ENCODE assay signal across 19 cellular contexts in the genomic region with DNA sequence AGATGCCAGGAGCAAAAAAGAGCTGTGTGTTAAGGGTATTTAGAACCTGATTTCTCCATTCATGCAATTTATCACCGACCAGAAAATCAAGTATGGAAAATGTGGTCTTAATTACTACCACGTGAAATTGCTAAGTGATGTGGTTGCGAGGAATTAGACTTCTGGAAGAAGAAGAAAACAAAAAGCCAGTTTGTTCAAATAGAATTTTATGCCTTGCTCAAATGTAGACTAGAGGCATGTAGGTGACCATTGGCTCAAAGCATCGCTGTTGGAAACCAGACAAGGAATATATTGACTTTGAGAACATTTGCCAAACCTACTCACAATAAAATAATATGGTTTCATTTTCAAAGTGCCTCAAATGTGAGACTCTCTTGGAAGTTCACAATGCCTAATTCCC. TPM values are rescaled to one million over a fixed set of nuclear protein-coding genes. Genes with fewer than 3 reads are reported as not detected.
DNase-seq lines count a peak whose midpoint lies in the region; ATAC-seq and TF ChIP-seq lines count a peak whose summit lies in the region.
"Had no signal": no experiment of that assay in that cellular context is flagged by ENCODE, and none has a peak within 500 bp of the region (broad histone marks: within the 10 kb centered on the region; RNA-seq: fewer than 3 reads in every experiment).

No MANE protein-coding gene starts in this region.

- 73 to 81% methylated on average over 4 of the region's 4 CpGs for WGBS in sigmoid colon, 2 donors
- WGBS in thyroid gland, 2 donors = 79 to 84% methylated on average over 4 of the region's 4 CpGs

- H3K4me1 Mint-ChIP-seq in mesothelial cell of epicardium = no peaks in the 10 kb centered on the region
- H3K4me1 Mint-ChIP-seq: CD4-positive, CD25-positive, alpha-beta regulatory T cell had no signal

- in situ Hi-C loops in SK-MEL-5 (cut with HindIII; ENCODE audit: low pct_unique_long_range_greater_than_20kb, low sequenced_read_pairs) = no loop called here

- no peaks in the 10 kb centered on the region for H3K9me3 ChIP-seq in sigmoid colon
- H3K9me3 ChIP-seq in thyroid gland = no peaks in the 10 kb centered on the region

- H3K27me3 ChIP-seq in sigmoid colon = no peaks in the 10 kb centered on the region
- H3K27me3 ChIP-seq in thyroid gland = no peaks in the 10 kb centered on the region

- H3K36me3 Mint-ChIP-seq in mesothelial cell of epicardium = no peaks in the 10 kb centered on the region
- H3K36me3 Mint-ChIP-seq: CD4-positive, CD25-positive, alpha-beta regulatory T cell had no signal

- no peak for TF ChIP-seq EP300 in sigmoid colon (IDR thresholded peaks at IDR 0.05)

- intact Hi-C loops in left colon (cut with DNase I, micrococcal nuclease) (loop anchor here in 1 of 2 donors (10.0 kb wide), 1 partner anchor 229 kb away; no protein-coding TSS in a partner anchor), sigmoid colon (cut with DNase I) (no loop called here), thyroid gland (cut with DNase I) (no loop called here)

- no peak for TF ChIP-seq POLR2A in sigmoid colon (IDR thresholded peaks at IDR 0.05)
- no peak for TF ChIP-seq POLR2A in thyroid gland (IDR thresholded peaks at IDR 0.05)

- H3K27ac ChIP-seq in sigmoid colon = no peak overlapping the region
- no peak overlapping the region for H3K27ac ChIP-seq in thyroid gland
- H3K27ac ChIP-seq: KMS-11 had no signal

- H3K36me3 ChIP-seq in sigmoid colon (no peaks in the 10 kb centered on the region), thyroid gland (no peaks in the 10 kb centered on the region)

- peak overlapping the region; percentile 20 for H3K4me3 ChIP-seq in AG10803 (ENCODE audit: low read length)
- H3K4me3 ChIP-seq in fibroblast of mammary gland (ENCODE audit: control insufficient read depth, low read depth, low read length) = no peak overlapping the region
- no peak overlapping the region for H3K4me3 ChIP-seq in sigmoid colon
- H3K4me3 ChIP-seq in thyroid gland (replicated peaks in 1 of 3) = no peak overlapping the region

- H3K27me3 Mint-ChIP-seq in mesothelial cell of epicardium (ENCODE audit: low read depth) = no peaks in the 10 kb centered on the region

- no peak for ATAC-seq in left colon
- ATAC-seq: PC-3 had no signal

- H3K4me1 ChIP-seq in sigmoid colon (no peaks in the 10 kb centered on the region), thyroid gland (no peaks in the 10 kb centered on the region)

- H3K27ac Mint-ChIP-seq in mesothelial cell of epicardium = peak overlapping the region; percentile 36
- H3K27ac Mint-ChIP-seq: CD4-positive, CD25-positive, alpha-beta regulatory T cell had no signal

- no peaks in the 10 kb centered on the region for H3K9me3 Mint-ChIP-seq in mesothelial cell of epicardium
- H3K9me3 Mint-ChIP-seq: CD4-positive, CD25-positive, alpha-beta regulatory T cell had no signal

- TF ChIP-seq CTCF in AG10803 (conservative IDR thresholded peaks at IDR 0.05; ENCODE audit: low read length) = no peak
- no peak for TF ChIP-seq CTCF in fibroblast of mammary gland (conservative IDR thresholded peaks at IDR 0.05; ENCODE audit: control insufficient read depth, insufficient read depth, low read depth, low read length)
- TF ChIP-seq CTCF in mesothelial cell of epicardium (IDR thresholded peaks at IDR 0.05; ENCODE audit: unreplicated experiment) = no peak
- no peak for TF ChIP-seq CTCF in sigmoid colon (IDR thresholded peaks at IDR 0.05)
- TF ChIP-seq CTCF in thyroid gland (IDR thresholded peaks at IDR 0.05) = no peak

- peak; percentile 63 for DNase-seq in AG10803 (ENCODE audit: low read depth)
- peak; percentile 30 for DNase-seq in SK-MEL-5 (ENCODE audit: low read depth, low spot score)
- peak; percentile 57 for DNase-seq in fibroblast of mammary gland (ENCODE audit: low read depth)
- DNase-seq in mesothelial cell of epicardium (ENCODE audit: low spot score in 2 of 2, unreplicated experiment in 2 of 2) = no peak
- no peak for DNase-seq in left colon
- DNase-seq in sigmoid colon = no peak
- no peak for DNase-seq in thyroid gland
- no peak for DNase-seq in H4 (ENCODE audit: low spot score)
- DNase-seq: CD4-positive, CD25-positive, alpha-beta regulatory T cell; DMS79 treated with DMSO at 0.1 percent for 48 hours; GF-D8; H7; MM.1S; NCI-H1105; NCI-H1694 treated with DMSO at 0.1 percent for 48 hours; NCI-H345; NCI-H748 treated with DMSO at 0.1 percent for 48 hours; PC-3 had no signal

- H3K4me3 Mint-ChIP-seq in mesothelial cell of epicardium = no peak overlapping the region
- H3K4me3 Mint-ChIP-seq: CD4-positive, CD25-positive, alpha-beta regulatory T cell had no signal

RNA-seq across cellular contexts. Expression of a gene that starts 57.3 kb away (rescaled TPM):
- total RNA-seq in SK-MEL-5 (2014; rRNA removed; shearing (Covaris generic)) = 7.3 and 8.7 TPM in 2 replicates
- 10.5 and 16.8 TPM in 2 replicates for polyA plus RNA-seq in SK-MEL-5 (2015; cell fraction: cytosol; rRNA removed)
- 11.0 and 16.0 TPM in 2 replicates for polyA plus RNA-seq in SK-MEL-5 (2015; cell fraction: nucleus; rRNA removed)
- total RNA-seq in mesothelial cell of epicardium (29.4 to 29.6 TPM (median 29.6 TPM) in 3 replicates), left colon (10 to 100 TPM; 13.9 to 17.9 TPM), sigmoid colon (10 to 100 TPM; 32.4 to 54.0 (median 40.7) TPM), thyroid gland (10 to 100 TPM; 13.5 to 19.3 (median 15.9) TPM)
- polyA plus RNA-seq in sigmoid colon = 1 to 10 TPM; 4.2 to 8.4 (median 5.1) TPM
- 2.1 and 3.1 TPM in 2 replicates for total RNA-seq in H4 (2014; rRNA removed; shearing (Covaris generic))

Comparison
In these comparisons a context has a peak if more than half of its experiments do, and no peak if none do; other contexts are left out.
1. DNase-seq: peak in AG10803 (single experiment), SK-MEL-5 (single experiment) and fibroblast of mammary gland (single experiment); none in mesothelial cell of epicardium (0 of 2), left colon (0 of 2), sigmoid colon (single experiment), thyroid gland (0 of 2) and H4 (single experiment).